In genomic region chr3:140845878-140846277, GRCh38 we compare ENCODE assay signal across 17 cellular contexts.
A peak's percentile ranks its signal among the peaks of the same experiment; 100 is the strongest.
DNase-seq lines count a peak whose midpoint lies in the region; ATAC-seq, FAIRE-seq and TF ChIP-seq lines count a peak whose summit lies in the region.
"Had no signal": no experiment of that assay in that cellular context is flagged by ENCODE, and none has a peak within 500 bp of the region (broad histone marks: within the 10 kb centered on the region; RNA-seq: fewer than 3 reads in every experiment).

No MANE protein-coding gene starts in this region.

- no peaks in the 10 kb centered on the region for H3K79me2 ChIP-seq in OCI-LY3 (ENCODE audit: low read length)

- intact Hi-C loops in lower leg skin (cut with DNase I; ENCODE audit: low total_unique reads) = no loop called here

- DNase-seq in GM18507 (ENCODE audit: extremely low spot score, insufficient read length, low read depth) (no peak), lower leg skin (ENCODE audit: low spot score in 2 of 2) (no peak), endothelial cell (ENCODE audit: low spot score) (no peak), superior temporal gyrus (ENCODE audit: extremely low spot score) (no peak)
- DNase-seq in activated CD4-positive, alpha-beta T cell treated with anti-CD3 and anti-CD28 coated beads for 48 hours = no peak
- DNase-seq: BE2C, cortex of kidney, esophagus squamous epithelium, hypothalamus, left ventricle myocardium superior, NCI-H1105, NCI-H526 treated with DMSO at 0.1 percent for 48 hours, sigmoid colon had no signal

- H3K36me3 ChIP-seq in OCI-LY3 (replicated peaks; ENCODE audit: low read depth, low read length) = no peaks in the 10 kb centered on the region
- H3K36me3 ChIP-seq: BE2C, esophagus squamous epithelium, sigmoid colon had no signal

- H3K4me3 Mint-ChIP-seq in endothelial cell (ENCODE audit: unreplicated experiment) = no peak overlapping the region
- H3K4me3 Mint-ChIP-seq: stimulated activated naive CD8-positive, alpha-beta T cell treated with anti-CD3 and anti-CD28 coated beads, Interleukin-15, Interleukin-2, amounts not matched to agents 100 ng/mL and 50 ng/mL, for 24 hours had no signal

- H3K27me3 ChIP-seq in OCI-LY3 (ENCODE audit: low read depth, low read length) = no peaks in the 10 kb centered on the region
- H3K27me3 ChIP-seq: sigmoid colon had no signal

- peak overlapping the region; percentile 78 for H3K4me2 ChIP-seq in OCI-LY3 (ENCODE audit: low read length)

- peaks cover 1% of the 10 kb centered on the region for H3K27me3 Mint-ChIP-seq in endothelial cell (ENCODE audit: unreplicated experiment)

- no peaks in the 10 kb centered on the region for H3K9me3 Mint-ChIP-seq in endothelial cell (ENCODE audit: unreplicated experiment)
- H3K9me3 Mint-ChIP-seq: stimulated activated naive CD8-positive, alpha-beta T cell treated with anti-CD3 and anti-CD28 coated beads, Interleukin-15, Interleukin-2, amounts not matched to agents 100 ng/mL and 50 ng/mL, for 24 hours had no signal

- H3K4me1 Mint-ChIP-seq in endothelial cell (ENCODE audit: unreplicated experiment) = peaks cover 11% of the 10 kb centered on the region

- H3K4me1 ChIP-seq in OCI-LY3 (ENCODE audit: low read length) = peaks cover 85% of the 10 kb centered on the region
- H3K4me1 ChIP-seq: BE2C, esophagus squamous epithelium, sigmoid colon had no signal

- peak; percentile 63 for FAIRE-seq in GM18507 (lab: Jason Lieb, UNC)

- TF ChIP-seq CTCF in OCI-LY3 (IDR thresholded peaks at IDR 0.05; ENCODE audit: low read depth, low read length) = no peak
- TF ChIP-seq CTCF in lower leg skin (IDR thresholded peaks at IDR 0.05) = no peak
- TF ChIP-seq CTCF in endothelial cell (IDR thresholded peaks at IDR 0.05; ENCODE audit: unreplicated experiment) = no peak

- H3K36me3 Mint-ChIP-seq in endothelial cell (ENCODE audit: low read depth, unreplicated experiment) = no peaks in the 10 kb centered on the region

- peak; percentile 47 for ATAC-seq in GM21390 (IDR thresholded peaks at IDR 0.05; ENCODE audit: unreplicated experiment)
- ATAC-seq in HG02981 (IDR thresholded peaks at IDR 0.05; ENCODE audit: unreplicated experiment) = peak; percentile 37
- ATAC-seq: left ventricle myocardium superior had no signal

- H3K9me3 ChIP-seq in OCI-LY3 (ENCODE audit: insufficient read depth, low read length) = no peaks in the 10 kb centered on the region
- H3K9me3 ChIP-seq: BE2C, esophagus squamous epithelium, sigmoid colon had no signal

- H3K4me3 ChIP-seq in OCI-LY3 (ENCODE audit: low read length) = 0 out of 2 replicates have a peak overlapping the region, but pooled peaks have one; percentile 2
- no peak overlapping the region for H3K4me3 ChIP-seq in lower leg skin (ENCODE audit: low read depth, poor library complexity, severe bottlenecking)
- H3K4me3 ChIP-seq: esophagus squamous epithelium, sigmoid colon had no signal

- WGBS in lower leg skin, 2 donors = 82% methylated on average over 2 of the region's 2 CpGs

- H3K27ac Mint-ChIP-seq in endothelial cell (ENCODE audit: unreplicated experiment) = no peak overlapping the region
- H3K27ac Mint-ChIP-seq: stimulated activated naive CD8-positive, alpha-beta T cell treated with anti-CD3 and anti-CD28 coated beads, Interleukin-15, Interleukin-2, amounts not matched to agents 100 ng/mL and 50 ng/mL, for 24 hours had no signal

- peak overlapping the region; percentile 45 for H3K9ac ChIP-seq in OCI-LY3 (ENCODE audit: low read length)

- peak overlapping the region; percentile 87 for H3K27ac ChIP-seq in OCI-LY3 (ENCODE audit: low read length)
- H3K27ac ChIP-seq: esophagus squamous epithelium, sigmoid colon had no signal

- H2AFZ ChIP-seq in OCI-LY3 (ENCODE audit: low read depth, low read length) = no peak overlapping the region

- H4K20me1 ChIP-seq in OCI-LY3 (ENCODE audit: insufficient read depth, low read length) = no peaks in the 10 kb centered on the region

- no peak for TF ChIP-seq POLR2A in lower leg skin (IDR thresholded peaks at IDR 0.05)
